ENCODE assay signal across 1 cellular context in the genomic region with DNA sequence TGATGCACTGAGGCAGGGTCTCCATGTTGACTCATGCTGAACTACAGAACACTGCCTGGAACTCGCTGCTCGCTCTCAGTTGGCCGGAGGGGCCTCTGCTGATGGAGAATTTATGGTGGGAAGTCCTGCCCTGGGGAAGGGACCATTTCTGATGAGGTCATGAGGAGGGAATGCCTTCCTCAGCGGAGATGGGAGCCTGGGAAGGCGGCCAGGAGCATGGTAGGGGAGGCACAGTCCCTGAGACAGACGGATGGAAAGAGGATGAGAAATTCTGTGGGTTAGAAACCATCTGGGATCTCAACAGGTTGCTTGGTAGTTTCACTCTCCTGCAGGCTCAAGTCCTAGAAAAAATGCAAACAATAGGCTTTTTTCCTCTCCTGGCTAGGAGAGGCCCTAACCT.
TF ChIP-seq lines count a peak whose summit lies in the region.

No MANE protein-coding gene starts in this region.

TF ChIP-seq in HepG2, 621 proteins besides CTCF, POLR2A, EP300 and RAD21:
- TF ChIP-seq ATF7 (IDR thresholded peaks at IDR 0.05) (peak; percentile 12; the same call in 1 of the 2 replicates), ATF7 (CRISPR knock-in tag; IDR thresholded peaks at IDR 0.05) (no peak), ZNF761 (CRISPR knock-in tag; conservative IDR thresholded peaks at IDR 0.05) (no peak)
- TF ChIP-seq, protein P1, sequence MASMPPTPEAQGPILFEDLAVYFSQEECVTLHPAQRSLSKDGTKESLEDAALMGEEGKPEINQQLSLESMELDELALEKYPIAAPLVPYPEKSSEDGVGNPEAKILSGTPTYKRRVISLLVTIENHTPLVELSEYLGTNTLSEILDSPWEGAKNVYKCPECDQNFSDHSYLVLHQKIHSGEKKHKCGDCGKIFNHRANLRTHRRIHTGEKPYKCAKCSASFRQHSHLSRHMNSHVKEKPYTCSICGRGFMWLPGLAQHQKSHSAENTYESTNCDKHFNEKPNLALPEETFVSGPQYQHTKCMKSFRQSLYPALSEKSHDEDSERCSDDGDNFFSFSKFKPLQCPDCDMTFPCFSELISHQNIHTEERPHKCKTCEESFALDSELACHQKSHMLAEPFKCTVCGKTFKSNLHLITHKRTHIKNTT (CRISPR knock-in tag; IDR thresholded peaks at IDR 0.05), result no peak
